Comparison of ENCODE assay signal across 16 cellular contexts in genomic region chr9:134736791-134737489, GRCh38.
"Had no signal": no experiment of that assay in that cellular context is flagged by ENCODE, and none has a peak within 500 bp of the region (broad histone marks: within the 10 kb centered on the region; RNA-seq: fewer than 3 reads in every experiment).

No MANE protein-coding gene starts in this region.

- ATAC-seq: activated CD8-positive, alpha-beta T cell treated with anti-CD3 and anti-CD28 coated beads, Interleukin-2, amount 10 ng/mL, durations not matched to agents 7 days and 5 days; body of pancreas had no signal

- H3K9me3 ChIP-seq: body of pancreas, transverse colon had no signal

- H3K4me3 ChIP-seq: body of pancreas, transverse colon had no signal

- H3K27ac ChIP-seq: parathyroid adenoma had no signal

- H3K4me3 Mint-ChIP-seq: activated B cell treated with CpG ODN at 0.5 μM for 24 hours; activated CD8-positive, alpha-beta T cell treated with anti-CD3 and anti-CD28 coated beads, Interleukin-2, amount 10 ng/mL, durations not matched to agents 7 days and 5 days; activated naive CD8-positive, alpha-beta T cell; nephron progenitor cell had no signal

- H3K4me1 Mint-ChIP-seq: activated B cell treated with CpG ODN at 0.5 μM for 24 hours had no signal

- DNase-seq: activated B cell treated with CpG ODN at 0.5 μM for 24 hours; activated CD4-positive, alpha-beta T cell treated with anti-CD3 and anti-CD28 coated beads for 48 hours; activated CD8-positive, alpha-beta memory T cell treated with anti-CD3 and anti-CD28 coated beads, Interleukin-2, amount 50 U/mL, for 4 hours; activated CD8-positive, alpha-beta T cell treated with anti-CD3 and anti-CD28 coated beads, Interleukin-2, amount 10 ng/mL, durations not matched to agents 7 days and 5 days; activated effector memory CD4-positive, alpha-beta T cell treated with anti-CD3 and anti-CD28 coated beads, Interleukin-2, amount 50 U/mL, for 16 hours; activated T-cell treated with anti-CD3 and anti-CD28 coated beads, Interleukin-2, amount 50 U/mL, for 48 hours; amniotic stem cell; body of pancreas; effector CD8-positive, alpha-beta T cell; nephron progenitor cell; stimulated activated CD4-positive, alpha-beta T cell treated with anti-CD3 and anti-CD28 coated beads, Interleukin-15, amount 100 ng/mL, for 24 hours; stimulated activated CD4-positive, alpha-beta T cell treated with anti-CD3 and anti-CD28 coated beads, Interleukin-4, amount 100 ng/mL, for 1 hour; stimulated activated naive CD4-positive, alpha-beta T cell treated with Interleukin-2 at 50 U/mL for 16 hours; transverse colon had no signal

- H3K27me3 ChIP-seq: body of pancreas, transverse colon had no signal

- H3K27ac Mint-ChIP-seq: activated B cell treated with CpG ODN at 0.5 μM for 24 hours; activated CD8-positive, alpha-beta T cell treated with anti-CD3 and anti-CD28 coated beads, Interleukin-2, amount 10 ng/mL, durations not matched to agents 7 days and 5 days; activated naive CD8-positive, alpha-beta T cell; nephron progenitor cell had no signal

- H3K9me3 Mint-ChIP-seq: activated B cell treated with CpG ODN at 0.5 μM for 24 hours, nephron progenitor cell had no signal

- H3K36me3 ChIP-seq: transverse colon had no signal

- H3K4me1 ChIP-seq: parathyroid adenoma had no signal

- H3K36me3 Mint-ChIP-seq: activated naive CD8-positive, alpha-beta T cell had no signal
